In genomic region chr16:30406911-30407793, GRCh38 we compare ENCODE assay signal across 8 cellular contexts. TPM values are rescaled to one million over a fixed set of nuclear protein-coding genes. Genes with fewer than 3 reads are reported as not detected.
DNase-seq lines count a peak whose midpoint lies in the region; ATAC-seq and TF ChIP-seq lines count a peak whose summit lies in the region.

Gene ZNF771, plus strand, starts transcription at chr16:30407606. Its CDS starts 448 bp downstream, at chr16:30408054.

- intact Hi-C loops in activated CD4-positive, alpha-beta T cell treated with anti-CD3 and anti-CD28 coated beads, Interleukin-2, amount 10 ng/mL, durations not matched to agents 24 days and 14 days (cut with micrococcal nuclease): loop anchor here (1.0 to 5.0 kb wide), 5 partner anchors 10 to 70 kb away; partner anchors contain the start of genes TBC1D10B and ZNF48
- intact Hi-C loops in left lung (cut with DNase I): no loop called here

- TF ChIP-seq CTCF in left lung (IDR thresholded peaks at IDR 0.05): no peak

- H3K4me1 Mint-ChIP-seq in activated CD4-positive, alpha-beta T cell treated with anti-CD3 and anti-CD28 coated beads, Interleukin-2, amount 10 ng/mL, durations not matched to agents 24 days and 14 days: peaks cover 28% of the 10 kb centered on the region

- H3K27me3 Mint-ChIP-seq in activated CD4-positive, alpha-beta T cell treated with anti-CD3 and anti-CD28 coated beads, Interleukin-2, amount 10 ng/mL, durations not matched to agents 24 days and 14 days: peaks cover 6% of the 10 kb centered on the region

- peaks cover 15 to 31% of the 10 kb centered on the region in 2 donors for H3K4me1 ChIP-seq in left lung

- H3K9me3 ChIP-seq in left lung: no peaks in the 10 kb centered on the region

- no peaks in the 10 kb centered on the region for H3K27me3 ChIP-seq in left lung

- H3K9me3 Mint-ChIP-seq in activated CD4-positive, alpha-beta T cell treated with anti-CD3 and anti-CD28 coated beads, Interleukin-2, amount 10 ng/mL, durations not matched to agents 24 days and 14 days: no peaks in the 10 kb centered on the region

- peak within 1 kb of the TSS; percentile 76 to 80 for H3K27ac ChIP-seq in left lung

- peak; percentile 95 for DNase-seq in AG20443 (ENCODE audit: low spot score)
- peak; percentile 61 for DNase-seq in NCI-H446 treated with DMSO at 0.1 percent for 48 hours (lab: John Stamatoyannopoulos, UW)
- peak; percentile 97 for DNase-seq in activated CD4-positive, alpha-beta T cell treated with anti-CD3 and anti-CD28 coated beads, Interleukin-2, amount 10 ng/mL, durations not matched to agents 24 days and 14 days
- DNase-seq in cortex of kidney (lab: John Stamatoyannopoulos, UW): peak; percentile 90
- DNase-seq in left lung: peak; percentile 93 to 97
- DNase-seq in stimulated activated CD4-positive, alpha-beta T cell treated with anti-CD3 and anti-CD28 coated beads, Interleukin-2, amount 100 ng/mL, for 4 hours (ENCODE audit: low read depth): peak; percentile 80

- peak; percentile 76 for ATAC-seq in GM18907 (IDR thresholded peaks at IDR 0.05; ENCODE audit: unreplicated experiment)
- ATAC-seq in HG03139 (IDR thresholded peaks at IDR 0.05; ENCODE audit: unreplicated experiment): peak; percentile 67
- ATAC-seq in left lung: peak; percentile 98

- H3K4me3 Mint-ChIP-seq in activated CD4-positive, alpha-beta T cell treated with anti-CD3 and anti-CD28 coated beads, Interleukin-2, amount 10 ng/mL, durations not matched to agents 24 days and 14 days: peak within 1 kb of the TSS; percentile 94

- H3K4me3 ChIP-seq in left lung: peak within 1 kb of the TSS; percentile 60 to 95

- H3K36me3 Mint-ChIP-seq in activated CD4-positive, alpha-beta T cell treated with anti-CD3 and anti-CD28 coated beads, Interleukin-2, amount 10 ng/mL, durations not matched to agents 24 days and 14 days (ENCODE audit: low read depth): peaks cover 17% of the 10 kb centered on the region

- H3K36me3 ChIP-seq in left lung: no peaks in the 10 kb centered on the region

- H3K27ac Mint-ChIP-seq in activated CD4-positive, alpha-beta T cell treated with anti-CD3 and anti-CD28 coated beads, Interleukin-2, amount 10 ng/mL, durations not matched to agents 24 days and 14 days: peak within 1 kb of the TSS; percentile 99

RNA-seq across cellular contexts. Expression of gene ZNF771, which starts in this region (rescaled TPM):
- 8.6 and 10.3 TPM in 2 replicates for total RNA-seq in activated CD4-positive, alpha-beta T cell treated with anti-CD3 and anti-CD28 coated beads, Interleukin-2, amount 10 ng/mL, durations not matched to agents 24 days and 14 days
- total RNA-seq in left lung: 1 to 10 TPM; 6.0 to 8.5 TPM

Comparison
In these comparisons a context has a peak if more than half of its experiments do, and no peak if none do; other contexts are left out.
1. Peak in every context shown above with its lines: DNase-seq, ATAC-seq, H3K4me3 ChIP-seq and H3K27ac ChIP-seq.